Comparison of ENCODE assay signal across 1 cellular context in the genomic region with DNA sequence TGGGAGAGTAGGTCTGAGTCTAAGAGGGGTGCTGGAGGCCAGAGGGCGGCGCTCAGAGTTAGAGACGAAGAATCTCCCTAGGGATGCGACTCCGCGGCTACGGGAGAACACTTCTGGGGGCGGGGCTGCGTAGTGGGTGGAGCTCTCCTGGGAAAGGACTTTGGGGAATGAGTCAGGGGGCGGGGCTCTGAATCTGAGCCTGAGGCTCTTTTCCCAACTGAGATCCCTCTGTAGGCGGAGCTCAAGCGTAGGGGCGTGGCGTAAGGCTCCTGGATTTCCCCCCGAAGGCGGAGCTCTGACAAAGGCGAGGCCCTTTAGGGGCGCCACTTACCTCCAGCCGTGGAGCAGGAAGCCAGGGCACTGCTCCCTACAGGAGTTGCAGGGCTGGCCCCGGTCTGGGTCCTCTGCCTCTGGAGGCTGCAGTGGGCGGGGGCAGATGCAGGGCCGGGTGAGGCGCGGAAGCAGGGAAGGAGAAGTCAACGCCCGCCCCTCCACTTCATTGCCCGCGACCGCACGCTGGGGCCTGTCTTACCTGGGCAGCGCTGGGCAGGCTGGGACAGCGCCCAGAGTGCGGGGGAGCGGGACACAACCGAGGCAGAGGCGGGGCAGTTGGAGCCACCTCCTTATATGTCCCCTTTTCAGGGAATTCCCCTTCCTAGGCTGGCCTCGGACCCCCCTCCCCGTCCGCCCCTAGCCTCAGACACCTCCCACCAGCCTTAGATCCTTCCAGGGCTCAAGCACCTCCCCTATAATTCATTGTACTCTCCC.
TF ChIP-seq lines count a peak whose summit lies in the region.

No MANE protein-coding gene starts in this region.

TF ChIP-seq in SK-N-SH, 30 proteins besides CTCF, POLR2A, EP300 and RAD21 (continued from another document):
- TF ChIP-seq, protein P1, sequence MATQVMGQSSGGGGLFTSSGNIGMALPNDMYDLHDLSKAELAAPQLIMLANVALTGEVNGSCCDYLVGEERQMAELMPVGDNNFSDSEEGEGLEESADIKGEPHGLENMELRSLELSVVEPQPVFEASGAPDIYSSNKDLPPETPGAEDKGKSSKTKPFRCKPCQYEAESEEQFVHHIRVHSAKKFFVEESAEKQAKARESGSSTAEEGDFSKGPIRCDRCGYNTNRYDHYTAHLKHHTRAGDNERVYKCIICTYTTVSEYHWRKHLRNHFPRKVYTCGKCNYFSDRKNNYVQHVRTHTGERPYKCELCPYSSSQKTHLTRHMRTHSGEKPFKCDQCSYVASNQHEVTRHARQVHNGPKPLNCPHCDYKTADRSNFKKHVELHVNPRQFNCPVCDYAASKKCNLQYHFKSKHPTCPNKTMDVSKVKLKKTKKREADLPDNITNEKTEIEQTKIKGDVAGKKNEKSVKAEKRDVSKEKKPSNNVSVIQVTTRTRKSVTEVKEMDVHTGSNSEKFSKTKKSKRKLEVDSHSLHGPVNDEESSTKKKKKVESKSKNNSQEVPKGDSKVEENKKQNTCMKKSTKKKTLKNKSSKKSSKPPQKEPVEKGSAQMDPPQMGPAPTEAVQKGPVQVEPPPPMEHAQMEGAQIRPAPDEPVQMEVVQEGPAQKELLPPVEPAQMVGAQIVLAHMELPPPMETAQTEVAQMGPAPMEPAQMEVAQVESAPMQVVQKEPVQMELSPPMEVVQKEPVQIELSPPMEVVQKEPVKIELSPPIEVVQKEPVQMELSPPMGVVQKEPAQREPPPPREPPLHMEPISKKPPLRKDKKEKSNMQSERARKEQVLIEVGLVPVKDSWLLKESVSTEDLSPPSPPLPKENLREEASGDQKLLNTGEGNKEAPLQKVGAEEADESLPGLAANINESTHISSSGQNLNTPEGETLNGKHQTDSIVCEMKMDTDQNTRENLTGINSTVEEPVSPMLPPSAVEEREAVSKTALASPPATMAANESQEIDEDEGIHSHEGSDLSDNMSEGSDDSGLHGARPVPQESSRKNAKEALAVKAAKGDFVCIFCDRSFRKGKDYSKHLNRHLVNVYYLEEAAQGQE (IDR thresholded peaks at IDR 0.05; ENCODE audit: low read depth, low read length) = no peak
- TF ChIP-seq EZH2phosphoT487 (IDR thresholded peaks at IDR 0.05; ENCODE audit: borderline replicate concordance, low read depth) = no peak
- TF ChIP-seq, protein P2, sequence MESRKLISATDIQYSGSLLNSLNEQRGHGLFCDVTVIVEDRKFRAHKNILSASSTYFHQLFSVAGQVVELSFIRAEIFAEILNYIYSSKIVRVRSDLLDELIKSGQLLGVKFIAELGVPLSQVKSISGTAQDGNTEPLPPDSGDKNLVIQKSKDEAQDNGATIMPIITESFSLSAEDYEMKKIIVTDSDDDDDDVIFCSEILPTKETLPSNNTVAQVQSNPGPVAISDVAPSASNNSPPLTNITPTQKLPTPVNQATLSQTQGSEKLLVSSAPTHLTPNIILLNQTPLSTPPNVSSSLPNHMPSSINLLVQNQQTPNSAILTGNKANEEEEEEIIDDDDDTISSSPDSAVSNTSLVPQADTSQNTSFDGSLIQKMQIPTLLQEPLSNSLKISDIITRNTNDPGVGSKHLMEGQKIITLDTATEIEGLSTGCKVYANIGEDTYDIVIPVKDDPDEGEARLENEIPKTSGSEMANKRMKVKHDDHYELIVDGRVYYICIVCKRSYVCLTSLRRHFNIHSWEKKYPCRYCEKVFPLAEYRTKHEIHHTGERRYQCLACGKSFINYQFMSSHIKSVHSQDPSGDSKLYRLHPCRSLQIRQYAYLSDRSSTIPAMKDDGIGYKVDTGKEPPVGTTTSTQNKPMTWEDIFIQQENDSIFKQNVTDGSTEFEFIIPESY (IDR thresholded peaks at IDR 0.05; ENCODE audit: borderline replicate concordance, low read depth) = no peak
- no peak for TF ChIP-seq ELF1 (IDR thresholded peaks at IDR 0.05)
- no peak for TF ChIP-seq MEF2A (IDR thresholded peaks at IDR 0.05; ENCODE audit: borderline replicate concordance, low read depth)
- no peak for TF ChIP-seq TEAD4 (IDR thresholded peaks at IDR 0.05; ENCODE audit: borderline replicate concordance, insufficient read depth)
- no peak for TF ChIP-seq NRF1 (IDR thresholded peaks at IDR 0.05; ENCODE audit: low read depth, low read length)
